Comparison of ENCODE assay signal across 8 cellular contexts in the genomic region with DNA sequence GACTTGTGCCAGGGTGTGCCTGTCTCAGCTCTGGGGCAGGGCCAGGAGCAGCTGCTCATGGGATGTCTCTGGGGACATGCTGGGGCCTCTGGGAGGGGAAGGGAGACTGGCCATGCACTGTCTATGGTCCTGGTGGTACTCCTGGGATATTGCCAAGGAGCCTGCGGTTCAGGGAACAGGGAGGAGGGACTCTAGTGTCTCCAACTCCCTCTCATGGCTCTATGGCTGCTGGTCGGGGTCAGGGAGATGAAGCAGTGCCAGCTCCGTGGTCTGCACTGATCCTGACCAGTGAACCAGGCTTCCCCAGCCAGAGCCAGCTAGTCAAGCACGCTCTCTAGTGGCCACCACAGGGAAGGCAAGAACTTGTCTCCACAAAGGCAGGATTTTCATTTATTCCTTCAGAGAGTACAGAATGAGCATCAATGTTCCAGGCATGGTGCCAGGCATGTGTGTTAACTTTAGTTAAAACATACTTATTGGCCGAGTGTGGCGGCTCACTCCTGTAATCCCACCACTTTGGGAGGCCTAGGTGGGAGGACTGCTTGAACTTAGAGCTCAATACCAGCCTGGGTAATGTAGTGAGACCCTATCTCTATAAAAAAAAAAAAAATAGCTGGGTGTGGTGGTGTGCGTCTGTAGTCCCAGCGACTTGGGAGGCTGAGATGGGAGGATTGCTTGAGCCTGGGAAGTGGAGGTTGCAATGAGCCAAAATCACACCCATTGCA. TPM values are rescaled to one million over a fixed set of nuclear protein-coding genes. Genes with fewer than 3 reads are reported as not detected.
DNase-seq lines count a peak whose midpoint lies in the region; ATAC-seq, FAIRE-seq and TF ChIP-seq lines count a peak whose summit lies in the region.

No MANE protein-coding gene starts in this region.

- peak; percentile 99 for TF ChIP-seq RAD21 in HepG2 (CRISPR knock-in tag; IDR thresholded peaks at IDR 0.05)

- intact Hi-C loops in CD14-positive monocyte (cut with micrococcal nuclease) = loop anchor here (1.0 to 5.0 kb wide), 5 partner anchors 45 to 150 kb away; no protein-coding TSS in a partner anchor
- intact Hi-C loops in activated CD4-positive, alpha-beta T cell treated with anti-CD3 and anti-CD28 coated beads for 36 hours (cut with DNase I, micrococcal nuclease) = loop anchor here (1.0 to 5.0 kb wide), 9 partner anchors 21 to 195 kb away; a partner anchor contains a TSS
- intact Hi-C loops in colonic mucosa (cut with DNase I) = loop anchor here (2.0 to 5.0 kb wide), 3 partner anchors 49 to 150 kb away; no protein-coding TSS in a partner anchor
- intact Hi-C loops in HepG2 (cut with micrococcal nuclease; ENCODE audit: unreplicated experiment) = loop anchor here (1.0 to 5.0 kb wide), 4 partner anchors 48 to 160 kb away; no protein-coding TSS in a partner anchor

- TF ChIP-seq CTCF in CD14-positive monocyte (IDR thresholded peaks at IDR 0.05) = peak; percentile 90
- TF ChIP-seq CTCF in colonic mucosa (IDR thresholded peaks at IDR 0.05) = peak; percentile 86
- TF ChIP-seq CTCF in HepG2 (CRISPR knock-in tag; IDR thresholded peaks at IDR 0.05) = peak; percentile 97

- H3K4me2 ChIP-seq in HepG2 (ENCODE audit: low read depth, low read length) = no peak overlapping the region

- TF ChIP-seq EP300 in HepG2 (IDR thresholded peaks at IDR 0.05; ENCODE audit: low read depth in 2 of 2, low read length in 2 of 2) = no peak
- no peak for TF ChIP-seq EP300 in HepG2 (CRISPR knock-in tag; IDR thresholded peaks at IDR 0.05; ENCODE audit: borderline replicate concordance)

- H3K36me3 Mint-ChIP-seq in CD14-positive monocyte = no peaks in the 10 kb centered on the region
- no peaks in the 10 kb centered on the region for H3K36me3 Mint-ChIP-seq in activated CD4-positive, alpha-beta T cell treated with anti-CD3 and anti-CD28 coated beads for 36 hours (ENCODE audit: low read depth)

- H3K4me3 ChIP-seq in colonic mucosa (no peak overlapping the region), HepG2 (replicated peaks in 1 of 3; ENCODE audit: insufficient read depth in 1 of 3, low read depth in 2 of 3, low read length in 3 of 3) (no peak overlapping the region)

- peak; percentile 82 for DNase-seq in CD14-positive monocyte (ENCODE audit: low spot score)
- peak; percentile 71 for DNase-seq in NCI-H748 (lab: John Stamatoyannopoulos, UW; ENCODE audit: unreplicated experiment)
- peak; percentile 84 for DNase-seq in activated CD4-positive, alpha-beta T cell treated with anti-CD3 and anti-CD28 coated beads for 36 hours
- DNase-seq in colonic mucosa = peak; percentile 86
- peak; percentile 73 for DNase-seq in HepG2 (ENCODE audit: low spot score)
- DNase-seq in stimulated activated CD4-positive, alpha-beta T cell treated with anti-CD3 and anti-CD28 coated beads, TNF-alpha, amount 100 ng/mL, for 24 hours (ENCODE audit: low read depth in 3 of 3) = peak; percentile 24 to 62 (median 40)

- WGBS in HepG2 (ENCODE audit: low lambda C conversion rate) = under 1% methylated on average over 4 of the region's 8 CpGs

- POLR2A ChIA-PET in activated CD4-positive, alpha-beta T cell treated with anti-CD3 and anti-CD28 coated beads for 36 hours (lab: Charles Lee) = no interaction called here
- POLR2A ChIA-PET in HepG2 (lab: Yijun Ruan, JAX) = interaction anchor here (0.6 to 10.3 kb wide), 11 partner anchors 14 to 134 kb away, joined by 3 to 138 read pairs (median 10); a partner anchor contains a TSS

- no peak overlapping the region for H3K9ac ChIP-seq in colonic mucosa (ENCODE audit: low read depth in 2 of 2, low read length in 2 of 2)
- H3K9ac ChIP-seq in HepG2 (ENCODE audit: insufficient read depth, low read depth, low read length) = no peak overlapping the region

- CTCF ChIA-PET in activated CD4-positive, alpha-beta T cell treated with anti-CD3 and anti-CD28 coated beads for 36 hours (lab: Charles Lee) = interaction anchor here (0.6 to 5.9 kb wide), 34 partner anchors 9 to 1048 kb away, joined by 3 to 70 read pairs (median 5); a partner anchor contains a TSS
- CTCF ChIA-PET in HepG2 (lab: Yijun Ruan, JAX; ENCODE audit: low intra/inter-chr PET ratio, low total read pairs) = interaction anchor here (1.2 to 4.9 kb wide), 6 partner anchors 49 to 150 kb away, joined by 3 to 124 read pairs (median 6); no protein-coding TSS in a partner anchor

- no TSS peak for BruUV-seq in HepG2 (replicated peaks; lab: Mats Ljungman, UMichigan)

- no peak overlapping the region for H3K27ac Mint-ChIP-seq in CD14-positive monocyte
- H3K27ac Mint-ChIP-seq in activated CD4-positive, alpha-beta T cell treated with anti-CD3 and anti-CD28 coated beads for 36 hours = no peak overlapping the region

- in situ Hi-C loops in HepG2 (cut with HindIII; ENCODE audit: extremely low pct_ligation_motif_present, low pct_unique_long_range_greater_than_20kb) = loop anchor here (5.0 kb wide), 2 partner anchors 50 to 110 kb away; no protein-coding TSS in a partner anchor

- H3K36me3 ChIP-seq in colonic mucosa (no peaks in the 10 kb centered on the region), HepG2 (replicated peaks in 1 of 2; ENCODE audit: control insufficient read depth in 1 of 2, insufficient read depth in 2 of 2, low read length in 2 of 2) (no peaks in the 10 kb centered on the region)

- H3K27me3 ChIP-seq in colonic mucosa = no peaks in the 10 kb centered on the region
- peaks cover 1 to 19% of the 10 kb centered on the region in 2 experiments; a peak in 3 of 5 replicates for H3K27me3 ChIP-seq in HepG2 (ENCODE audit: control insufficient read depth in 1 of 2, insufficient read depth in 2 of 2, low read length in 2 of 2)

- no peaks in the 10 kb centered on the region for H3K79me2 ChIP-seq in HepG2 (ENCODE audit: insufficient read depth, low read length)

- H4K20me1 ChIP-seq in HepG2 (ENCODE audit: insufficient read depth, low read length) = no peaks in the 10 kb centered on the region

- H3K4me1 Mint-ChIP-seq in CD14-positive monocyte = peaks cover 17% of the 10 kb centered on the region
- H3K4me1 Mint-ChIP-seq in activated CD4-positive, alpha-beta T cell treated with anti-CD3 and anti-CD28 coated beads for 36 hours = peaks cover 5% of the 10 kb centered on the region

- H3K4me3 Mint-ChIP-seq in CD14-positive monocyte = no peak overlapping the region
- no peak overlapping the region for H3K4me3 Mint-ChIP-seq in activated CD4-positive, alpha-beta T cell treated with anti-CD3 and anti-CD28 coated beads for 36 hours

- FAIRE-seq in HepG2 (lab: Jason Lieb, UNC) = peak; percentile 91

- H3K9me3 Mint-ChIP-seq in CD14-positive monocyte = peaks cover 0 to 1% (median 0%) of the 10 kb centered on the region in 7 donors
- no peaks in the 10 kb centered on the region for H3K9me3 Mint-ChIP-seq in activated CD4-positive, alpha-beta T cell treated with anti-CD3 and anti-CD28 coated beads for 36 hours (ENCODE audit: low read depth)

- H3K4me1 ChIP-seq in colonic mucosa (no peaks in the 10 kb centered on the region), HepG2 (ENCODE audit: insufficient read depth, low read length) (peaks cover 21% of the 10 kb centered on the region; the same call in 1 of the 2 replicates)

- H3K27ac ChIP-seq in colonic mucosa (no peak overlapping the region), HepG2 (ENCODE audit: extremely low read length, insufficient read depth, low read length) (no peak overlapping the region)

- TF ChIP-seq POLR2A in HepG2 (IDR thresholded peaks at IDR 0.05; ENCODE audit: insufficient read depth in 1 of 2, low read depth in 2 of 2, low read length in 2 of 2) = no peak

- ATAC-seq in HG03280 (IDR thresholded peaks at IDR 0.05; ENCODE audit: unreplicated experiment) = peak; percentile 57
- ATAC-seq in activated CD4-positive, alpha-beta T cell treated with anti-CD3 and anti-CD28 coated beads for 36 hours = peak; percentile 72
- ATAC-seq in HepG2 = peak; percentile 85
- ATAC-seq in GM18873 (IDR thresholded peaks at IDR 0.05; ENCODE audit: low FRiP score, unreplicated experiment) = no peak

- no peak overlapping the region for H2AFZ ChIP-seq in HepG2 (ENCODE audit: low read length)

- H3K27me3 Mint-ChIP-seq in CD14-positive monocyte (ENCODE audit: low read depth in 3 of 3) = peaks cover 0 to 6% (median 3%) of the 10 kb centered on the region in 3 donors
- H3K27me3 Mint-ChIP-seq in activated CD4-positive, alpha-beta T cell treated with anti-CD3 and anti-CD28 coated beads for 36 hours = peaks cover 2% of the 10 kb centered on the region

- H3K9me3 ChIP-seq in colonic mucosa = no peaks in the 10 kb centered on the region
- H3K9me3 ChIP-seq in HepG2 (ENCODE audit: low read length) = no peaks in the 10 kb centered on the region

RNA-seq across cellular contexts. Expression of a gene that starts 2.5 kb away (rescaled TPM):
- polyA plus RNA-seq in CD14-positive monocyte = 1 to 10 TPM; 5.9 to 7.4 TPM
- total RNA-seq in activated CD4-positive, alpha-beta T cell treated with anti-CD3 and anti-CD28 coated beads for 36 hours = under 1 TPM; 0.37 to 0.65 TPM
- total RNA-seq in colonic mucosa = under 1 TPM; 0.58 to 0.77 TPM
- total RNA-seq in HepG2 (2016; rRNA removed; fragmentation: Illumina TruSeq; extraction: Trizol) = 0.09 TPM in 1 of 2 replicates, not detected in the other
- 0.09 and 0.10 TPM in 2 replicates for total RNA-seq in HepG2 (2016; cell fraction: cytosol; rRNA removed; fragmentation: Illumina TruSeq; extraction: Trizol; ENCODE audit: low read depth)
- 0.09 TPM in 1 of 2 replicates, not detected in the other for total RNA-seq in HepG2 (2016; cell fraction: insoluble cytoplasmic fraction; rRNA removed; fragmentation: Illumina TruSeq; extraction: Trizol)
- 0.06 and 0.07 TPM in 2 replicates for total RNA-seq in HepG2 (2016; cell fraction: membrane; rRNA removed; fragmentation: Illumina TruSeq; extraction: Trizol)
- 0.13 and 0.16 TPM in 2 replicates for total RNA-seq in HepG2 (2016; cell fraction: nucleus; rRNA removed; fragmentation: Illumina TruSeq; extraction: Trizol)
- polyA plus RNA-seq in HepG2 (2011; rRNA removed) = 0.65 and 2.3 TPM in 2 replicates
- 0.24 and 0.96 TPM in 2 replicates for polyA plus RNA-seq in HepG2 (2011; cell fraction: cytosol; rRNA removed)
- polyA plus RNA-seq in HepG2 (2011; cell fraction: nucleus; rRNA removed) = 2.9 and 8.0 TPM in 2 replicates
- 1.1 and 1.9 TPM in 2 replicates for polyA plus RNA-seq in HepG2 (2012)
- 1.3 and 1.4 TPM in 2 replicates for polyA plus RNA-seq in HepG2 (2016; cell fraction: cytosol; fragmentation: Illumina TruSeq; extraction: Trizol; ENCODE audit: low read depth)
- 0.07 TPM in 1 of 2 replicates, not detected in the other for polyA plus RNA-seq in HepG2 (2016; cell fraction: insoluble cytoplasmic fraction; fragmentation: Illumina TruSeq; extraction: Trizol; ENCODE audit: low read depth)
- 0.37 and 0.43 TPM in 2 replicates for polyA plus RNA-seq in HepG2 (2016; cell fraction: membrane; fragmentation: Illumina TruSeq; extraction: Trizol; ENCODE audit: low read depth)
- polyA plus RNA-seq in HepG2 (2016; cell fraction: nucleus; fragmentation: Illumina TruSeq; extraction: Trizol; ENCODE audit: insufficient read depth, low read depth) = not detected in 2 replicates
- polyA minus RNA-seq in HepG2 (2011; rRNA and poly(A)+ RNA removed; ENCODE audit: low replicate concordance) = 0.28 and 1.6 TPM in 2 replicates
- 0.44 and 0.79 TPM in 2 replicates for polyA minus RNA-seq in HepG2 (2011; cell fraction: cytosol; rRNA and poly(A)+ RNA removed)
- 1.7 and 6.0 TPM in 2 replicates for polyA minus RNA-seq in HepG2 (2011; cell fraction: nucleus; rRNA and poly(A)+ RNA removed)

RNA-seq across cellular contexts. Expression of a gene that starts 19.8 kb away (rescaled TPM):
- polyA plus RNA-seq in CD14-positive monocyte (over 10,000 TPM in 1 of 2 donors, 1,000 to 10,000 TPM in 1; 8,968 to 11,239 TPM), HepG2 (2011; rRNA removed) (760 and 802 TPM in 2 replicates)
- total RNA-seq in activated CD4-positive, alpha-beta T cell treated with anti-CD3 and anti-CD28 coated beads for 36 hours = 100 to 1,000 TPM; 777 to 914 TPM
- total RNA-seq in colonic mucosa (1,000 to 10,000 TPM; 5,286 to 5,395 TPM), HepG2 (2016; rRNA removed; fragmentation: Illumina TruSeq; extraction: Trizol) (544 and 607 TPM in 2 replicates)
- total RNA-seq in HepG2 (2016; cell fraction: cytosol; rRNA removed; fragmentation: Illumina TruSeq; extraction: Trizol; ENCODE audit: low read depth) = 3,105 and 3,667 TPM in 2 replicates
- total RNA-seq in HepG2 (2016; cell fraction: insoluble cytoplasmic fraction; rRNA removed; fragmentation: Illumina TruSeq; extraction: Trizol) = 481 and 554 TPM in 2 replicates
- 4,411 and 4,459 TPM in 2 replicates for total RNA-seq in HepG2 (2016; cell fraction: membrane; rRNA removed; fragmentation: Illumina TruSeq; extraction: Trizol)
- total RNA-seq in HepG2 (2016; cell fraction: nucleus; rRNA removed; fragmentation: Illumina TruSeq; extraction: Trizol) = 460 and 546 TPM in 2 replicates
- 904 and 962 TPM in 2 replicates for polyA plus RNA-seq in HepG2 (2011; cell fraction: cytosol; rRNA removed)
- polyA plus RNA-seq in HepG2 (2011; cell fraction: nucleus; rRNA removed) = 547 and 633 TPM in 2 replicates
- polyA plus RNA-seq in HepG2 (2012) = 4,160 and 4,286 TPM in 2 replicates
- polyA plus RNA-seq in HepG2 (2016; cell fraction: cytosol; fragmentation: Illumina TruSeq; extraction: Trizol; ENCODE audit: low read depth) = 74,852 and 83,301 TPM in 2 replicates
- 2,697 and 2,813 TPM in 2 replicates for polyA plus RNA-seq in HepG2 (2016; cell fraction: insoluble cytoplasmic fraction; fragmentation: Illumina TruSeq; extraction: Trizol; ENCODE audit: low read depth)
- 37,583 and 39,786 TPM in 2 replicates for polyA plus RNA-seq in HepG2 (2016; cell fraction: membrane; fragmentation: Illumina TruSeq; extraction: Trizol; ENCODE audit: low read depth)
- polyA plus RNA-seq in HepG2 (2016; cell fraction: nucleus; fragmentation: Illumina TruSeq; extraction: Trizol; ENCODE audit: insufficient read depth, low read depth) = 2,546 and 3,012 TPM in 2 replicates
- 361 and 877 TPM in 2 replicates for polyA minus RNA-seq in HepG2 (2011; rRNA and poly(A)+ RNA removed; ENCODE audit: low replicate concordance)
- 693 and 773 TPM in 2 replicates for polyA minus RNA-seq in HepG2 (2011; cell fraction: cytosol; rRNA and poly(A)+ RNA removed)
- 191 and 263 TPM in 2 replicates for polyA minus RNA-seq in HepG2 (2011; cell fraction: nucleus; rRNA and poly(A)+ RNA removed)

RNA-seq across cellular contexts. Expression of a gene that starts 30.3 kb away (rescaled TPM):
- polyA plus RNA-seq in CD14-positive monocyte = not detected
- under 1 TPM in 1 of 2 experiments, not detected in 1; 0.09 TPM for total RNA-seq in activated CD4-positive, alpha-beta T cell treated with anti-CD3 and anti-CD28 coated beads for 36 hours
- 1 to 10 TPM; 3.7 to 5.9 TPM for total RNA-seq in colonic mucosa
- total RNA-seq in HepG2 (2016; rRNA removed; fragmentation: Illumina TruSeq; extraction: Trizol) = 1.2 and 1.3 TPM in 2 replicates
- total RNA-seq in HepG2 (2016; cell fraction: cytosol; rRNA removed; fragmentation: Illumina TruSeq; extraction: Trizol; ENCODE audit: low read depth) = 0.61 and 2.5 TPM in 2 replicates
- total RNA-seq in HepG2 (2016; cell fraction: insoluble cytoplasmic fraction; rRNA removed; fragmentation: Illumina TruSeq; extraction: Trizol) = 1.2 and 1.4 TPM in 2 replicates
- total RNA-seq in HepG2 (2016; cell fraction: membrane; rRNA removed; fragmentation: Illumina TruSeq; extraction: Trizol) = 1.2 and 1.4 TPM in 2 replicates
- total RNA-seq in HepG2 (2016; cell fraction: nucleus; rRNA removed; fragmentation: Illumina TruSeq; extraction: Trizol) = 0.72 and 0.84 TPM in 2 replicates
- polyA plus RNA-seq in HepG2 (2011; rRNA removed) = 2.0 and 2.2 TPM in 2 replicates
- 1.3 and 3.0 TPM in 2 replicates for polyA plus RNA-seq in HepG2 (2011; cell fraction: cytosol; rRNA removed)
- 2.5 and 3.7 TPM in 2 replicates for polyA plus RNA-seq in HepG2 (2011; cell fraction: nucleus; rRNA removed)
- 1.4 and 2.3 TPM in 2 replicates for polyA plus RNA-seq in HepG2 (2012)
- 1.5 and 1.7 TPM in 2 replicates for polyA plus RNA-seq in HepG2 (2016; cell fraction: cytosol; fragmentation: Illumina TruSeq; extraction: Trizol; ENCODE audit: low read depth)
- 1.9 and 2.5 TPM in 2 replicates for polyA plus RNA-seq in HepG2 (2016; cell fraction: insoluble cytoplasmic fraction; fragmentation: Illumina TruSeq; extraction: Trizol; ENCODE audit: low read depth)
- 1.9 and 2.3 TPM in 2 replicates for polyA plus RNA-seq in HepG2 (2016; cell fraction: membrane; fragmentation: Illumina TruSeq; extraction: Trizol; ENCODE audit: low read depth)
- polyA plus RNA-seq in HepG2 (2016; cell fraction: nucleus; fragmentation: Illumina TruSeq; extraction: Trizol; ENCODE audit: insufficient read depth, low read depth) = 2.9 and 6.6 TPM in 2 replicates
- 2.6 and 7.7 TPM in 2 replicates for polyA minus RNA-seq in HepG2 (2011; rRNA and poly(A)+ RNA removed; ENCODE audit: low replicate concordance)
- polyA minus RNA-seq in HepG2 (2011; cell fraction: cytosol; rRNA and poly(A)+ RNA removed) = 2.8 and 11.9 TPM in 2 replicates
- polyA minus RNA-seq in HepG2 (2011; cell fraction: nucleus; rRNA and poly(A)+ RNA removed) = 1.1 and 1.3 TPM in 2 replicates

RNA-seq across cellular contexts. Expression of a gene that starts 56.3 kb away (rescaled TPM):
- polyA plus RNA-seq in CD14-positive monocyte (1 to 10 TPM; 2.5 to 5.8 TPM), HepG2 (2011; rRNA removed) (23.2 and 36.6 TPM in 2 replicates)
- total RNA-seq in activated CD4-positive, alpha-beta T cell treated with anti-CD3 and anti-CD28 coated beads for 36 hours = 10 to 100 TPM in 1 of 2 experiments, 1 to 10 TPM in 1; 7.2 to 10.1 TPM
- total RNA-seq in colonic mucosa (10 to 100 TPM; 10.4 to 13.3 TPM), HepG2 (2016; rRNA removed; fragmentation: Illumina TruSeq; extraction: Trizol) (4.5 and 13.4 TPM in 2 replicates)
- total RNA-seq in HepG2 (2016; cell fraction: cytosol; rRNA removed; fragmentation: Illumina TruSeq; extraction: Trizol; ENCODE audit: low read depth) = 8.3 and 10.6 TPM in 2 replicates
- 3.4 and 13.2 TPM in 2 replicates for total RNA-seq in HepG2 (2016; cell fraction: insoluble cytoplasmic fraction; rRNA removed; fragmentation: Illumina TruSeq; extraction: Trizol)
- 7.7 and 10.7 TPM in 2 replicates for total RNA-seq in HepG2 (2016; cell fraction: membrane; rRNA removed; fragmentation: Illumina TruSeq; extraction: Trizol)
- total RNA-seq in HepG2 (2016; cell fraction: nucleus; rRNA removed; fragmentation: Illumina TruSeq; extraction: Trizol) = 12.9 and 21.0 TPM in 2 replicates
- 13.7 and 17.5 TPM in 2 replicates for polyA plus RNA-seq in HepG2 (2011; cell fraction: cytosol; rRNA removed)
- polyA plus RNA-seq in HepG2 (2011; cell fraction: nucleus; rRNA removed) = 236 and 242 TPM in 2 replicates
- 5.1 and 11.5 TPM in 2 replicates for polyA plus RNA-seq in HepG2 (2012)
- 8.0 and 9.6 TPM in 2 replicates for polyA plus RNA-seq in HepG2 (2016; cell fraction: cytosol; fragmentation: Illumina TruSeq; extraction: Trizol; ENCODE audit: low read depth)
- polyA plus RNA-seq in HepG2 (2016; cell fraction: insoluble cytoplasmic fraction; fragmentation: Illumina TruSeq; extraction: Trizol; ENCODE audit: low read depth) = 4.7 and 5.0 TPM in 2 replicates
- polyA plus RNA-seq in HepG2 (2016; cell fraction: membrane; fragmentation: Illumina TruSeq; extraction: Trizol; ENCODE audit: low read depth) = 7.9 and 9.0 TPM in 2 replicates
- polyA plus RNA-seq in HepG2 (2016; cell fraction: nucleus; fragmentation: Illumina TruSeq; extraction: Trizol; ENCODE audit: insufficient read depth, low read depth) = 36.8 and 37.1 TPM in 2 replicates
- 30.7 and 67.4 TPM in 2 replicates for polyA minus RNA-seq in HepG2 (2011; rRNA and poly(A)+ RNA removed; ENCODE audit: low replicate concordance)
- 10.5 and 13.0 TPM in 2 replicates for polyA minus RNA-seq in HepG2 (2011; cell fraction: cytosol; rRNA and poly(A)+ RNA removed)
- polyA minus RNA-seq in HepG2 (2011; cell fraction: nucleus; rRNA and poly(A)+ RNA removed) = 10.9 and 15.8 TPM in 2 replicates
